11 cellular contexts compared by ENCODE assay signal in genomic region chr14:39974036-39974435, GRCh38.
DNase-seq lines count a peak whose midpoint lies in the region; ATAC-seq, FAIRE-seq and TF ChIP-seq lines count a peak whose summit lies in the region.
"Had no signal": no experiment of that assay in that cellular context is flagged by ENCODE, and none has a peak within 500 bp of the region (broad histone marks: within the 10 kb centered on the region; RNA-seq: fewer than 3 reads in every experiment).

No MANE protein-coding gene starts in this region.

- ATAC-seq in GM18907 (IDR thresholded peaks at IDR 0.05; ENCODE audit: unreplicated experiment) (peak; percentile 100), GM21717 (IDR thresholded peaks at IDR 0.05; ENCODE audit: unreplicated experiment) (peak; percentile 94), HG03108 (IDR thresholded peaks at IDR 0.05; ENCODE audit: unreplicated experiment) (peak; percentile 98), HepG2 (no peak)

- TF ChIP-seq CTCF in ascending aorta (IDR thresholded peaks at IDR 0.05) (no peak), HepG2 (CRISPR knock-in tag; IDR thresholded peaks at IDR 0.05) (no peak)

- BruUV-seq in HepG2 (replicated peaks; lab: Mats Ljungman, UMichigan), result no TSS peak

- H3K36me3 ChIP-seq in ascending aorta (no peaks in the 10 kb centered on the region), GM23248 (ENCODE audit: low read depth) (no peaks in the 10 kb centered on the region), HepG2 (replicated peaks in 1 of 2; ENCODE audit: control insufficient read depth in 1 of 2, insufficient read depth in 2 of 2, low read length in 2 of 2) (no peaks in the 10 kb centered on the region)

- H3K4me2 ChIP-seq in GM23248 (ENCODE audit: unreplicated experiment), result no peak overlapping the region
- no peak overlapping the region for H3K4me2 ChIP-seq in HepG2 (ENCODE audit: low read depth, low read length)

- TF ChIP-seq POLR2A in HepG2 (IDR thresholded peaks at IDR 0.05; ENCODE audit: insufficient read depth in 1 of 2, low read depth in 2 of 2, low read length in 2 of 2), result no peak

- H3K27me3 ChIP-seq in ascending aorta (no peaks in the 10 kb centered on the region), GM23248 (replicated peaks; ENCODE audit: insufficient read depth) (no peaks in the 10 kb centered on the region), HepG2 (ENCODE audit: control insufficient read depth in 1 of 2, insufficient read depth in 2 of 2, low read length in 2 of 2) (no peaks in the 10 kb centered on the region)

- POLR2A ChIA-PET in HepG2 (lab: Yijun Ruan, JAX), result no interaction called here

- H4K20me1 ChIP-seq in GM23248 (ENCODE audit: insufficient read depth) (no peaks in the 10 kb centered on the region), HepG2 (ENCODE audit: insufficient read depth, low read length) (no peaks in the 10 kb centered on the region)

- no peaks in the 10 kb centered on the region for H3K4me1 ChIP-seq in ascending aorta
- no peaks in the 10 kb centered on the region for H3K4me1 ChIP-seq in GM23248 (ENCODE audit: insufficient read depth)
- no peaks in the 10 kb centered on the region for H3K4me1 ChIP-seq in HepG2 (ENCODE audit: insufficient read depth, low read length)

- intact Hi-C loops in ascending aorta (cut with DNase I) (no loop called here), HepG2 (cut with micrococcal nuclease; ENCODE audit: unreplicated experiment) (no loop called here)

- H3K4me3 ChIP-seq in ascending aorta (no peak overlapping the region), GM23248 (no peak overlapping the region), HepG2 (replicated peaks in 1 of 3; ENCODE audit: insufficient read depth in 1 of 3, low read depth in 2 of 3, low read length in 3 of 3) (no peak overlapping the region)

- TF ChIP-seq EP300 in HepG2 (IDR thresholded peaks at IDR 0.05; ENCODE audit: low read depth in 2 of 2, low read length in 2 of 2) (no peak), HepG2 (CRISPR knock-in tag; IDR thresholded peaks at IDR 0.05; ENCODE audit: borderline replicate concordance) (no peak)

- H3F3A ChIP-seq in GM23248 (ENCODE audit: insufficient read depth), result no peaks in the 10 kb centered on the region

- H3K9me3 ChIP-seq in ascending aorta (no peaks in the 10 kb centered on the region), GM23248 (ENCODE audit: low read depth) (no peaks in the 10 kb centered on the region), HepG2 (ENCODE audit: low read length) (peaks cover 19% of the 10 kb centered on the region)

- FAIRE-seq in HepG2 (lab: Jason Lieb, UNC), result no peak

- peak; percentile 98 for DNase-seq in kidney tubule cell (ENCODE audit: low spot score)
- no peak for DNase-seq in ascending aorta (ENCODE audit: low spot score in 2 of 2)
- no peak for DNase-seq in activated naive CD4-positive, alpha-beta T cell treated with Interleukin-2 at 50 U/mL for 16 hours
- no peak for DNase-seq in GM23248
- no peak for DNase-seq in HepG2 (ENCODE audit: low spot score)
- DNase-seq: effector CD8-positive, alpha-beta T cell; hippocampal formation; NCI-H1436 treated with DMSO at 0.1 percent for 48 hours had no signal

- in situ Hi-C loops in GM23248 (cut with MboI) (no loop called here), HepG2 (cut with HindIII; ENCODE audit: extremely low pct_ligation_motif_present, low pct_unique_long_range_greater_than_20kb) (no loop called here)

- H2AFZ ChIP-seq in GM23248, result no peak overlapping the region
- H2AFZ ChIP-seq in HepG2 (ENCODE audit: low read length), result no peak overlapping the region

- WGBS in GM23248 (ENCODE audit: low coverage in 1 of 2, low lambda C conversion rate in 2 of 2, missing lambda C conversion rate in 2 of 2), 2 experiments, result 30 to 32% methylated on average over 1 of the region's 1 CpG
- 0% methylated on average over 1 of the region's 1 CpG for WGBS in HepG2 (ENCODE audit: low lambda C conversion rate)

- no peaks in the 10 kb centered on the region for H3K79me2 ChIP-seq in GM23248 (ENCODE audit: insufficient read depth)
- H3K79me2 ChIP-seq in HepG2 (ENCODE audit: insufficient read depth, low read length), result no peaks in the 10 kb centered on the region

- H3K27ac ChIP-seq in ascending aorta, result no peak overlapping the region
- H3K27ac ChIP-seq in GM23248, result no peak overlapping the region
- no peak overlapping the region for H3K27ac ChIP-seq in HepG2 (ENCODE audit: extremely low read length, insufficient read depth, low read length)

- CTCF ChIA-PET in HepG2 (lab: Yijun Ruan, JAX; ENCODE audit: low intra/inter-chr PET ratio, low total read pairs), result no interaction called here

- H3K9me2 ChIP-seq in GM23248 (ENCODE audit: insufficient read depth), result peaks cover 2% of the 10 kb centered on the region; the same call in 1 of the 2 replicates

- TF ChIP-seq RAD21 in HepG2 (CRISPR knock-in tag; IDR thresholded peaks at IDR 0.05), result no peak

- H3K9ac ChIP-seq in GM23248 (no peak overlapping the region), HepG2 (ENCODE audit: insufficient read depth, low read depth, low read length) (no peak overlapping the region)

TF ChIP-seq in HepG2, 621 proteins besides CTCF, POLR2A, EP300 and RAD21:
- TF ChIP-seq PAF1 (CRISPR knock-in tag; IDR thresholded peaks at IDR 0.05) (no peak), ISX (CRISPR knock-in tag; conservative IDR thresholded peaks at IDR 0.05) (no peak), ZNF383 (CRISPR knock-in tag; IDR thresholded peaks at IDR 0.05; ENCODE audit: borderline replicate concordance) (no peak), ZNF550 (CRISPR knock-in tag; IDR thresholded peaks at IDR 0.05; ENCODE audit: borderline replicate concordance) (no peak), NFYB (CRISPR knock-in tag; IDR thresholded peaks at IDR 0.05) (no peak), TFDP1 (CRISPR knock-in tag; IDR thresholded peaks at IDR 0.05; ENCODE audit: borderline replicate concordance) (no peak), ZNF691 (CRISPR knock-in tag; IDR thresholded peaks at IDR 0.05; ENCODE audit: borderline replicate concordance, low read depth) (no peak)
